In the genomic region with DNA sequence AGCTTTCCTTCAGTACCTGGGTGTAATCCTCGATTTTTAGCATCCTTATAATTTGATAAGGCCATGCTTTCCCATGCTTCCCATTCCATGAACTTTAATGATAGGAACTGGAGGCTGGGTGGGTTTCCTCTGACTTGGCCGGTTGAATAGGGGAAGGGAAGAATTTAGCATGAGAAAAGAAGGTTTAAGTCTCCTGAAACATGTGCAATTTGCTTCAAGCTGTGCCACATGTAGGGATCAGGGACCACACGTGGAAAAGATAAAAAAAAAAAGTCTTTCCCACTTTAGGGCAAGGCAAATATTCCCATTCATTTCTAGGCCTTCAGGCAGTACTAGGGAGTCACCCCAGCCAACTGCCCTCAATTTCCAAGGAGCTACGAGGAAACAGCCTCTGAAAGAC, we compare ENCODE assay signal across 1 cellular context.
TF ChIP-seq lines count a peak whose summit lies in the region.

No MANE protein-coding gene starts in this region.

TF ChIP-seq in H1, 55 proteins besides CTCF, POLR2A, EP300 and RAD21 (continued from another document):
- TF ChIP-seq, protein P1, sequence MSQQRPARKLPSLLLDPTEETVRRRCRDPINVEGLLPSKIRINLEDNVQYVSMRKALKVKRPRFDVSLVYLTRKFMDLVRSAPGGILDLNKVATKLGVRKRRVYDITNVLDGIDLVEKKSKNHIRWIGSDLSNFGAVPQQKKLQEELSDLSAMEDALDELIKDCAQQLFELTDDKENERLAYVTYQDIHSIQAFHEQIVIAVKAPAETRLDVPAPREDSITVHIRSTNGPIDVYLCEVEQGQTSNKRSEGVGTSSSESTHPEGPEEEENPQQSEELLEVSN (IDR thresholded peaks at IDR 0.05): peak; percentile 59
- no peak for TF ChIP-seq CBX8 (IDR thresholded peaks at IDR 0.05; ENCODE audit: borderline replicate concordance, low read depth, low read length)
